Comparison of ENCODE assay signal across 9 cellular contexts in genomic region chr4:40199999-40200880, GRCh38. TPM values are rescaled to one million over a fixed set of nuclear protein-coding genes. Genes with fewer than 3 reads are reported as not detected.
A peak's percentile ranks its signal among the peaks of the same experiment; 100 is the strongest.
DNase-seq lines count a peak whose midpoint lies in the region; TF ChIP-seq lines count a peak whose summit lies in the region.
"Had no signal": no experiment of that assay in that cellular context is flagged by ENCODE, and none has a peak within 500 bp of the region (broad histone marks: within the 10 kb centered on the region; RNA-seq: fewer than 3 reads in every experiment).

No MANE protein-coding gene starts in this region.

- H2BK15ac ChIP-seq in H9 (ENCODE audit: low read depth, low read length), result no peak overlapping the region

- H2BK5ac ChIP-seq in H9 (ENCODE audit: insufficient read length, low read length), result no peak overlapping the region

- peaks cover 10% of the 10 kb centered on the region; the same call in 1 of the 2 replicates for H3K4me1 ChIP-seq in H9 (ENCODE audit: insufficient read depth, low read length)
- H3K4me1 ChIP-seq in mucosa of rectum (ENCODE audit: control insufficient read depth in 2 of 2, insufficient read depth in 2 of 2, low read length in 2 of 2), result peaks cover 1 to 15% of the 10 kb centered on the region in 2 donors

- no CpG with 5 or more reads among the region's 15 CpGs for WGBS in H9 (ENCODE audit: extremely low coverage, insufficient read length, low lambda C conversion rate)

- H4K20me1 ChIP-seq in H9 (ENCODE audit: control insufficient read depth, insufficient read depth, insufficient read length), result no peaks in the 10 kb centered on the region

- H2BK120ac ChIP-seq in H9 (ENCODE audit: low read depth, low read length, poor library complexity, severe bottlenecking), result no peak overlapping the region

- H3K79me1 ChIP-seq in H9 (ENCODE audit: insufficient read depth, low read depth, low read length, poor library complexity, severe bottlenecking), result no peaks in the 10 kb centered on the region

- peaks cover 5% of the 10 kb centered on the region for H3K23me2 ChIP-seq in H9 (ENCODE audit: insufficient read length, low read depth, low read length, poor library complexity, severe bottlenecking)

- no peak overlapping the region for H3K56ac ChIP-seq in H9 (ENCODE audit: insufficient read length, low read depth, low read length)

- H4K8ac ChIP-seq in H9 (replicated peaks; ENCODE audit: insufficient read length, low read depth, low read length), result no peak overlapping the region

- H3K4me1 Mint-ChIP-seq in H9, result peaks cover 52% of the 10 kb centered on the region in 2 experiments

- no peaks in the 10 kb centered on the region for H3K27me3 Mint-ChIP-seq in H9 (ENCODE audit: low read depth)

- no peaks in the 10 kb centered on the region for H3K36me3 ChIP-seq in mucosa of rectum (ENCODE audit: control insufficient read depth in 2 of 2, insufficient read depth in 2 of 2, low read length in 2 of 2)

- no peak overlapping the region for H2AK5ac ChIP-seq in H9 (ENCODE audit: insufficient read length, low read length)

- in situ Hi-C loops in GM13977 (cut with MboI; ENCODE audit: low pct_unique_long_range_greater_than_20kb, low sequenced_read_pairs, unreplicated experiment), result loop anchor here (25.0 kb wide), 1 partner anchor 112 kb away; no protein-coding TSS in a partner anchor

- no peak overlapping the region for H3K23ac ChIP-seq in H9 (ENCODE audit: insufficient read length, low read depth, low read length)

- H2BK12ac ChIP-seq in H9 (ENCODE audit: insufficient read length, low read depth, low read length), result no peak overlapping the region

- no peak overlapping the region for H4K5ac ChIP-seq in H9 (ENCODE audit: insufficient read length, low read depth, low read length)

- H3K9ac ChIP-seq in H9 (ENCODE audit: extremely low read depth, insufficient read length, low read length) (no peak overlapping the region), mucosa of rectum (ENCODE audit: low read depth in 1 of 2, low read length in 2 of 2) (peak overlapping the region; percentile 37 to 84)

- H3K4me3 ChIP-seq in mucosa of rectum (ENCODE audit: low read length in 2 of 2) (peak overlapping the region; percentile 27 to 65), coronary artery (no peak overlapping the region)

- H3K79me2 ChIP-seq in H9 (ENCODE audit: insufficient read depth, low read length), result peaks cover 4% of the 10 kb centered on the region; the same call in 1 of the 2 replicates

- H3K27ac Mint-ChIP-seq in H9, result peak overlapping the region; percentile 9 to 86 (median 73); a peak in 5 of 7 replicates
- H3K27ac Mint-ChIP-seq: nephron had no signal

- no peak overlapping the region for H3T11ph ChIP-seq in H9 (ENCODE audit: low read length)

- no peak overlapping the region for H3K14ac ChIP-seq in H9 (ENCODE audit: insufficient read depth, low read length)

- H3K9me3 Mint-ChIP-seq in H9, result peaks cover 0 to 3% of the 10 kb centered on the region in 2 experiments; a peak in 1 of 5 replicates
- H3K9me3 Mint-ChIP-seq: nephron had no signal

- no peaks in the 10 kb centered on the region for H3K9me3 ChIP-seq in H9 (ENCODE audit: control insufficient read depth, low read depth, low read length)
- no peaks in the 10 kb centered on the region for H3K9me3 ChIP-seq in mucosa of rectum (ENCODE audit: control insufficient read depth in 2 of 2, low read length in 2 of 2)

- H3K27me3 ChIP-seq in H9 (ENCODE audit: insufficient read depth, low read length) (no peaks in the 10 kb centered on the region), mucosa of rectum (ENCODE audit: control insufficient read depth in 2 of 2, insufficient read depth in 2 of 2, low read length in 2 of 2) (no peaks in the 10 kb centered on the region)

- H3K27ac ChIP-seq in H9 (ENCODE audit: insufficient read length, low read depth, low read length), result no peak overlapping the region
- peak overlapping the region; percentile 83 to 87 for H3K27ac ChIP-seq in mucosa of rectum (ENCODE audit: low read depth in 2 of 2, low read length in 2 of 2)
- H3K27ac ChIP-seq in coronary artery, result no peak overlapping the region

- H3K4ac ChIP-seq in H9 (ENCODE audit: low read depth, low read length), result no peak overlapping the region

- no peaks in the 10 kb centered on the region for H3K36me3 Mint-ChIP-seq in H9 (ENCODE audit: insufficient read depth in 1 of 3, low read depth in 3 of 3)

- no peak overlapping the region for H3K18ac ChIP-seq in H9 (ENCODE audit: insufficient read length, low read depth, low read length)

- H4K91ac ChIP-seq in H9 (ENCODE audit: insufficient read length, low read depth, low read length), result no peak overlapping the region

- peak; percentile 39 for DNase-seq in GM13977 (ENCODE audit: low spot score)
- DNase-seq in H9, result no peak
- DNase-seq in NAMALWA (ENCODE audit: low spot score), result peak; percentile 87
- DNase-seq in activated T-cell treated with anti-CD3 and anti-CD28 coated beads, Interleukin-2, amount 50 U/mL, for 1 hour, result peak; percentile 68
- DNase-seq in coronary artery (ENCODE audit: low spot score), result no peak
- no peak for DNase-seq in NCI-H748 treated with DMSO at 0.1 percent for 48 hours (lab: John Stamatoyannopoulos, UW)
- no peak for DNase-seq in occipital lobe (lab: John Stamatoyannopoulos, UW)

- no peak overlapping the region for H3K4me2 ChIP-seq in H9 (ENCODE audit: insufficient read depth, insufficient read length, low read length)

- TF ChIP-seq CTCF in GM13977 (IDR thresholded peaks at IDR 0.05; ENCODE audit: extremely low read depth, insufficient read depth, missing control alignments) (no peak), H9 (conservative IDR thresholded peaks at IDR 0.05) (no peak), coronary artery (IDR thresholded peaks at IDR 0.05) (no peak)

- H2AFZ ChIP-seq in H9 (ENCODE audit: low read length), result no peak overlapping the region

- peak overlapping the region in 1 of 2 experiments; percentile 92; a peak in 4 of 5 replicates for H3K4me3 Mint-ChIP-seq in H9
- H3K4me3 Mint-ChIP-seq: nephron had no signal

- H2BK20ac ChIP-seq in H9 (ENCODE audit: low read depth, low read length, poor library complexity, severe bottlenecking), result no peak overlapping the region

RNA-seq across cellular contexts. Expression of gene RHOH, which starts 3.4 kb away (rescaled TPM):
- 7.1 and 8.2 TPM in 2 replicates for total RNA-seq in H9 (2021)
- 0.94 TPM for total RNA-seq in occipital lobe

Comparison
In these comparisons a context has a peak if more than half of its experiments do, and no peak if none do; other contexts are left out.
1. DNase-seq: peak in GM13977 (single experiment), NAMALWA (single experiment) and activated T-cell treated with anti-CD3 and anti-CD28 coated beads, Interleukin-2, amount 50 U/mL, for 1 hour (single experiment); none in H9 (single experiment), coronary artery (single experiment), NCI-H748 treated with DMSO at 0.1 percent for 48 hours (single experiment) and occipital lobe (single experiment).
2. H3K27ac ChIP-seq: peak in mucosa of rectum (2 of 2); none in H9 (single experiment) and coronary artery (0 of 2).